In genomic region chr11:28965824-28966223, GRCh38 we compare ENCODE assay signal across 25 cellular contexts.
A peak's percentile ranks its signal among the peaks of the same experiment; 100 is the strongest.
DNase-seq lines count a peak whose midpoint lies in the region; ATAC-seq, FAIRE-seq and TF ChIP-seq lines count a peak whose summit lies in the region.
"Had no signal": no experiment of that assay in that cellular context is flagged by ENCODE, and none has a peak within 500 bp of the region (broad histone marks: within the 10 kb centered on the region; RNA-seq: fewer than 3 reads in every experiment).

No MANE protein-coding gene starts in this region.

- CTCF ChIA-PET in AG04449 (lab: Yijun Ruan, JAX), result interaction anchor here (1.1 kb wide), 1 partner anchor 193 kb away, joined by 5 read pairs; no protein-coding TSS in a partner anchor
- CTCF ChIA-PET in A673 (lab: Charles Lee), result no interaction called here

- BruUV-seq in A673 (replicated peaks; lab: Mats Ljungman, UMichigan), result no TSS peak

- no peak overlapping the region for H3K9ac ChIP-seq in adipocyte (ENCODE audit: low read length)

- WGBS in thyroid gland, 2 donors, result 70 to 73% methylated on average over 1 of the region's 1 CpG

- TF ChIP-seq POLR2A in H54 (IDR thresholded peaks at IDR 0.05; ENCODE audit: low read depth, low read length) (no peak), thyroid gland (IDR thresholded peaks at IDR 0.05) (no peak)

- H3K36me3 ChIP-seq in adipocyte (ENCODE audit: control insufficient read depth, insufficient read depth, low read length, severe bottlenecking) (no peaks in the 10 kb centered on the region), thyroid gland (no peaks in the 10 kb centered on the region), A673 (ENCODE audit: insufficient read depth, low read length, poor library complexity, severe bottlenecking) (no peaks in the 10 kb centered on the region)

- FAIRE-seq in H54 (lab: Jason Lieb, UNC), result peak; percentile 69
- FAIRE-seq: HepG2, K562, RCC 7860 had no signal

- TF ChIP-seq CTCF in AG04449 (IDR thresholded peaks at IDR 0.05; ENCODE audit: insufficient read depth, low read length, missing control alignments), result no peak
- TF ChIP-seq CTCF in thyroid gland (IDR thresholded peaks at IDR 0.05), result no peak
- TF ChIP-seq CTCF in A673 (conservative IDR thresholded peaks at IDR 0.05; ENCODE audit: low read depth, low read length), result no peak

- H3K4me3 ChIP-seq in AG04449 (ENCODE audit: low read depth, low read length) (no peak overlapping the region), adipocyte (ENCODE audit: low read length) (no peak overlapping the region), thyroid gland (replicated peaks in 1 of 3) (no peak overlapping the region), A673 (ENCODE audit: low read depth, low read length, poor library complexity, severe bottlenecking) (no peak overlapping the region)
- H3K4me3 ChIP-seq: K562 had no signal

- ATAC-seq in HG02763 (IDR thresholded peaks at IDR 0.05; ENCODE audit: unreplicated experiment), result no peak
- ATAC-seq: HepG2, K562 had no signal

- intact Hi-C loops in thyroid gland (cut with DNase I) (no loop called here), A673 (cut with micrococcal nuclease; ENCODE audit: unreplicated experiment) (no loop called here)

- DNase-seq in AG04449 (ENCODE audit: low read depth, low spot score), result peak; percentile 44
- no peak for DNase-seq in H54 (ENCODE audit: insufficient read length, low spot score)
- DNase-seq in adipocyte (ENCODE audit: low read depth), result peak; percentile 59
- DNase-seq in fibroblast of the conjunctiva (ENCODE audit: low read depth), result peak; percentile 4
- DNase-seq in NCI-H146 (lab: John Stamatoyannopoulos, UW), result no peak
- DNase-seq in thyroid gland, result no peak
- DNase-seq in A673 (ENCODE audit: low spot score), result no peak
- DNase-seq: 8988T, DMS153, DND-41, GOT3, HCEC 1CT, MV-4-11, NCI-H1105, NCI-H1436 treated with DMSO at 0.1 percent for 48 hours, NCI-H1930, NCI-H2107, NCI-H446, NCI-H524 treated with DMSO at 0.1 percent for 48 hours, NCI-H774, SIG-M5 had no signal

- H3K9me3 ChIP-seq in adipocyte (ENCODE audit: control insufficient read depth, low read length) (peaks cover 6% of the 10 kb centered on the region), thyroid gland (no peaks in the 10 kb centered on the region), A673 (ENCODE audit: low read depth, low read length, poor library complexity, severe bottlenecking) (peaks cover 6% of the 10 kb centered on the region)

- no peak overlapping the region for H3K27ac ChIP-seq in thyroid gland
- H3K27ac ChIP-seq in A673 (ENCODE audit: low read depth, low read length, poor library complexity, severe bottlenecking), result no peak overlapping the region

- H3K27me3 ChIP-seq in adipocyte (replicated peaks; ENCODE audit: control insufficient read depth, insufficient read depth, low read length), result no peaks in the 10 kb centered on the region
- no peaks in the 10 kb centered on the region for H3K27me3 ChIP-seq in thyroid gland
- H3K27me3 ChIP-seq in A673 (replicated peaks; ENCODE audit: insufficient read depth, low read depth, low read length, poor library complexity), result no peaks in the 10 kb centered on the region

- POLR2A ChIA-PET in AG04449 (lab: Yijun Ruan, JAX) (interaction anchor here (0.7 to 1.1 kb wide), 3 partner anchors 46 to 131 kb away, joined by 3 read pairs; no protein-coding TSS in a partner anchor), A673 (lab: Charles Lee; ENCODE audit: low non-redundant PET) (no interaction called here)

- peaks cover 12% of the 10 kb centered on the region for H3K4me1 ChIP-seq in adipocyte (ENCODE audit: control insufficient read depth, insufficient read depth, low read length)
- H3K4me1 ChIP-seq in thyroid gland, result no peaks in the 10 kb centered on the region
- H3K4me1 ChIP-seq in A673 (ENCODE audit: insufficient read depth, low read length, poor library complexity, severe bottlenecking), result no peaks in the 10 kb centered on the region

Comparison
In these comparisons a context has a peak if more than half of its experiments do, and no peak if none do; other contexts are left out.
1. DNase-seq: peak in AG04449 (single experiment), adipocyte (single experiment) and fibroblast of the conjunctiva (single experiment); none in H54 (single experiment), NCI-H146 (single experiment), thyroid gland (0 of 2) and A673 (single experiment).